Comparison of ENCODE assay signal across 8 cellular contexts in the genomic region with DNA sequence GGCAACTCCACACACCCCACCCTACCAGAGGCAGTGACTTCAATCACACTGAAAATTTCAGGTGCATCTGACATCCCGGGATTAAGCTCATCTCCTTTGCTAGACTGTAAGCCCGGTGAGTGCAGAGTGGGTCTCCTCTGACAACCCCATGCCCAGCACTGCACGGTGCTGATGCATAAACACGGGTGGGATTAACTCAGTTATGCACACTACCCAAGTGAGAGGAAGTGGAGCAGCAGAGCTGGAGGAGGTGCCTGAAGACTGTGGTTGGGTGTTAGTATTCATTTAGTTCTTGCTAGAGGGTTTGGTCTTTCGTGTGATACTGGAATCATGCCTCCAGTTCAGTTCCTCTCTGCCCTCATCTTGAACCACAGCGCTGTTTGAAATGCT. TPM values are rescaled to one million over a fixed set of nuclear protein-coding genes. Genes with fewer than 3 reads are reported as not detected.
DNase-seq lines count a peak whose midpoint lies in the region; ATAC-seq and TF ChIP-seq lines count a peak whose summit lies in the region.

No MANE protein-coding gene starts in this region.

- peak overlapping the region; percentile 92 to 98 (median 97) for H3K27ac Mint-ChIP-seq in IgD-negative memory B cell

- no peaks in the 10 kb centered on the region for H3K9me3 Mint-ChIP-seq in IgD-negative memory B cell

- no peak for TF ChIP-seq CTCF in esophagus squamous epithelium (IDR thresholded peaks at IDR 0.05)

- peaks cover 17 to 24% (median 18%) of the 10 kb centered on the region in 3 donors for H3K4me1 Mint-ChIP-seq in IgD-negative memory B cell

- ATAC-seq in HG03442 (IDR thresholded peaks at IDR 0.05; ENCODE audit: unreplicated experiment): no peak

- peaks cover 23 to 43% (median 27%) of the 10 kb centered on the region in 3 donors for H3K4me1 ChIP-seq in esophagus squamous epithelium

- no peaks in the 10 kb centered on the region for H3K9me3 ChIP-seq in esophagus squamous epithelium

- H3K36me3 ChIP-seq in esophagus squamous epithelium: peaks cover 4 to 24% (median 14%) of the 10 kb centered on the region in 3 donors

- intact Hi-C loops in esophagus squamous epithelium (cut with DNase I): no loop called here

- H3K27ac ChIP-seq in esophagus squamous epithelium: peak overlapping the region; percentile 84 to 91 (median 88)

- peak overlapping the region; percentile 13 to 54 (median 35) for H3K4me3 ChIP-seq in esophagus squamous epithelium

- WGBS in esophagus squamous epithelium, 2 donors: 10% methylated on average over 5 to 6 of the region's 6 CpGs

- H3K36me3 Mint-ChIP-seq in IgD-negative memory B cell: no peaks in the 10 kb centered on the region

- H3K4me3 Mint-ChIP-seq in IgD-negative memory B cell: peak overlapping the region; percentile 81 to 95 (median 94)

- peak in 1 of 4 donors; percentile 40 for TF ChIP-seq POLR2A in esophagus squamous epithelium (IDR thresholded peaks at IDR 0.05)

- H3K27me3 ChIP-seq in esophagus squamous epithelium: peaks cover 0 to 15% (median 0%) of the 10 kb centered on the region in 4 donors

- DNase-seq in activated T-cell treated with anti-CD3 and anti-CD28 coated beads for 24 hours (ENCODE audit: low read depth): peak; percentile 36
- no peak for DNase-seq in activated T-cell treated with anti-CD3 and anti-CD28 coated beads for 4 hours
- peak; percentile 51 for DNase-seq in activated CD4-positive, CD25-positive, alpha-beta regulatory T cell treated with anti-CD3 and anti-CD28 coated beads, Interleukin-2, amount 50 U/mL, for 72 hours
- no peak for DNase-seq in esophagus squamous epithelium (lab: John Stamatoyannopoulos, UW)
- DNase-seq in stimulated activated CD4-positive, alpha-beta T cell treated with anti-CD3 and anti-CD28 coated beads, Interleukin-2, amount 100 ng/mL, for 24 hours: peak; percentile 49 to 53
- no peak for DNase-seq in cerebellum (ENCODE audit: low spot score)

- H3K27me3 Mint-ChIP-seq in IgD-negative memory B cell: no peaks in the 10 kb centered on the region

RNA-seq across cellular contexts. Expression of a gene that starts 6.5 kb away (rescaled TPM):
- polyA plus RNA-seq in IgD-negative memory B cell: 11.5 TPM
- 10 to 100 TPM; 18.7 to 47.0 (median 28.6) TPM for total RNA-seq in esophagus squamous epithelium
- 5.9 TPM for total RNA-seq in cerebellum

RNA-seq across cellular contexts. Expression of a gene that starts 20.9 kb away (rescaled TPM):
- polyA plus RNA-seq in IgD-negative memory B cell: not detected
- 1 to 10 TPM; 1.3 to 2.9 (median 1.7) TPM for total RNA-seq in esophagus squamous epithelium
- 38.4 TPM for total RNA-seq in cerebellum

RNA-seq across cellular contexts. Expression of a gene that starts 38.8 kb away (rescaled TPM):
- polyA plus RNA-seq in IgD-negative memory B cell: 38.6 TPM
- total RNA-seq in esophagus squamous epithelium (10 to 100 TPM; 16.7 to 51.2 (median 35.4) TPM), cerebellum (29.0 TPM)

RNA-seq across cellular contexts. Expression of a gene that starts 43.3 kb away (rescaled TPM):
- 1.6 TPM for polyA plus RNA-seq in IgD-negative memory B cell
- total RNA-seq in esophagus squamous epithelium (10 to 100 TPM in 1 of 4 donors, 1 to 10 TPM in 3; 3.5 to 17.6 (median 8.2) TPM), cerebellum (9.2 TPM)

RNA-seq across cellular contexts. Expression of a gene that starts 51.1 kb away (rescaled TPM):
- polyA plus RNA-seq in IgD-negative memory B cell: not detected
- total RNA-seq in esophagus squamous epithelium: 1 to 10 TPM; 3.7 to 5.9 (median 4.5) TPM
- total RNA-seq in cerebellum: 6.4 TPM

Comparison
In these comparisons a context has a peak if more than half of its experiments do, and no peak if none do; other contexts are left out.
1. DNase-seq: peak in activated T-cell treated with anti-CD3 and anti-CD28 coated beads for 24 hours (single experiment), activated CD4-positive, CD25-positive, alpha-beta regulatory T cell treated with anti-CD3 and anti-CD28 coated beads, Interleukin-2, amount 50 U/mL, for 72 hours (single experiment) and stimulated activated CD4-positive, alpha-beta T cell treated with anti-CD3 and anti-CD28 coated beads, Interleukin-2, amount 100 ng/mL, for 24 hours (2 of 2); none in activated T-cell treated with anti-CD3 and anti-CD28 coated beads for 4 hours (single experiment), esophagus squamous epithelium (single experiment) and cerebellum (single experiment).
2. RNA of a gene that starts 20.9 kb away (total RNA-seq): 38.4 TPM in cerebellum (single experiment); 1.3 to 2.9 TPM in esophagus squamous epithelium; every median in the first group is over 10 times any median in the second.